12 cellular contexts compared by ENCODE assay signal in the genomic region with DNA sequence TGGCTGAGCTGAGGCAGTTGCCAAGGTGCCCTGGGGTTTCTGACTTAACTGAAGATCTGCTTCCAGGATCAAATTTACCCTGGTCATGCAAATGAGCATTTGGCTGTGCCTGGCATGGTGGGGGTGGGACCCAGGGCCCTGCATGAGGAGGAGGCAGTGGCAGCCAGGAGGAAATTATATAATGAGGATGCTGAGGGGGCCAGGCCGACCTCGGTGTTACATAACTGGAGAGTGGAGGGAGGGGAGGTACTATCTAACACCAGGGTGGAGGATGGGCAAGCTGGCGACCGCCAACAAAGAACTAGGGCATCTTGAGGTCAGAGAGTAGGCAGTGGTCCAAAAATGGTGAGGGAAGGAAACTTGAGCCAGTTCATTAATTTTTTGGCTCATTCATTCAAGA. TPM values are rescaled to one million over a fixed set of nuclear protein-coding genes. Genes with fewer than 3 reads are reported as not detected.
DNase-seq lines count a peak whose midpoint lies in the region; ATAC-seq and TF ChIP-seq lines count a peak whose summit lies in the region.
"Had no signal": no experiment of that assay in that cellular context is flagged by ENCODE, and none has a peak within 500 bp of the region (broad histone marks: within the 10 kb centered on the region; RNA-seq: fewer than 3 reads in every experiment).

No MANE protein-coding gene starts in this region.

- H3K9me3 ChIP-seq in CD8-positive, alpha-beta memory T cell (ENCODE audit: low read length), result no peaks in the 10 kb centered on the region
- H3K9me3 ChIP-seq in OCI-LY1 (ENCODE audit: low read length) (no peaks in the 10 kb centered on the region), heart right ventricle (no peaks in the 10 kb centered on the region), skeletal muscle satellite cell (replicated peaks; ENCODE audit: low read length) (no peaks in the 10 kb centered on the region), psoas muscle (no peaks in the 10 kb centered on the region)

- H3K27me3 Mint-ChIP-seq in CD8-positive, alpha-beta memory T cell, result no peaks in the 10 kb centered on the region

- WGBS in heart right ventricle, 2 donors, result 26 to 37% methylated on average over 4 of the region's 4 CpGs
- 21 to 42% (median 27%) methylated on average over 4 of the region's 4 CpGs for WGBS in psoas muscle, 3 donors

- POLR2A ChIA-PET in CD8-positive, alpha-beta memory T cell (lab: Charles Lee), result interaction anchor here (1.2 kb wide), 1 partner anchor 36 kb away, joined by 6 read pairs; no protein-coding TSS in a partner anchor

- no peaks in the 10 kb centered on the region for H3F3A ChIP-seq in OCI-LY1 (ENCODE audit: insufficient read depth, low read length)

- H3K4me1 Mint-ChIP-seq in CD8-positive, alpha-beta memory T cell, result peaks cover 44 to 61% (median 58%) of the 10 kb centered on the region in 3 donors

- H3K4me3 Mint-ChIP-seq in CD8-positive, alpha-beta memory T cell, result peak overlapping the region in 5 of 7 donors; percentile 13 to 52 (median 28)

- TF ChIP-seq CTCF in OCI-LY1 (IDR thresholded peaks at IDR 0.05; ENCODE audit: low read length) (no peak), heart right ventricle (IDR thresholded peaks at IDR 0.05) (no peak), psoas muscle (IDR thresholded peaks at IDR 0.05) (no peak)

- no peaks in the 10 kb centered on the region for H3K27me3 ChIP-seq in CD8-positive, alpha-beta memory T cell (ENCODE audit: insufficient read depth, low read length, poor library complexity, severe bottlenecking)
- no peaks in the 10 kb centered on the region for H3K27me3 ChIP-seq in OCI-LY1 (ENCODE audit: insufficient read depth, low read length)
- H3K27me3 ChIP-seq in heart right ventricle, result no peaks in the 10 kb centered on the region
- no peaks in the 10 kb centered on the region for H3K27me3 ChIP-seq in skeletal muscle satellite cell (ENCODE audit: control insufficient read depth, insufficient read depth, low read length)
- no peaks in the 10 kb centered on the region for H3K27me3 ChIP-seq in psoas muscle (ENCODE audit: insufficient read depth in 3 of 3, low read length in 2 of 3)

- no peak overlapping the region for H2AFZ ChIP-seq in OCI-LY1 (ENCODE audit: low read length)

- ATAC-seq in heart right ventricle (peak in 1 of 8 donors; percentile 20), psoas muscle (no peak)
- ATAC-seq: HCT116 had no signal

- peaks cover 0 to 89% (median 6%) of the 10 kb centered on the region in 3 donors for H3K36me3 Mint-ChIP-seq in CD8-positive, alpha-beta memory T cell

- H3K27ac Mint-ChIP-seq in CD8-positive, alpha-beta memory T cell, result peak overlapping the region; percentile 12 to 93 (median 70)

- H3K4me3 ChIP-seq in CD8-positive, alpha-beta memory T cell (ENCODE audit: low read length), result no peak overlapping the region
- H3K4me3 ChIP-seq in OCI-LY1 (ENCODE audit: low read depth, low read length, poor library complexity, severe bottlenecking) (no peak overlapping the region), heart right ventricle (no peak overlapping the region), skeletal muscle satellite cell (ENCODE audit: low read length) (no peak overlapping the region), psoas muscle (no peak overlapping the region)

- H3K79me2 ChIP-seq in OCI-LY1 (ENCODE audit: insufficient read depth, low read length), result no peaks in the 10 kb centered on the region

- H3K4me2 ChIP-seq in OCI-LY1 (ENCODE audit: low read length), result peak overlapping the region; percentile 3; the same call in 1 of the 2 replicates
- H3K4me2 ChIP-seq in skeletal muscle satellite cell (ENCODE audit: low read length), result peak overlapping the region; percentile 34

- H3K9ac ChIP-seq in OCI-LY1 (ENCODE audit: low read length), result no peak overlapping the region
- H3K9ac ChIP-seq in skeletal muscle satellite cell (ENCODE audit: low read depth, low read length), result peak overlapping the region; percentile 39

- peak in 2 of 5 donors; percentile 28 to 43 for DNase-seq in CD8-positive, alpha-beta memory T cell
- DNase-seq in heart right ventricle, result no peak
- DNase-seq in DMS79 treated with DMSO at 0.1 percent for 48 hours (lab: John Stamatoyannopoulos, UW), result no peak
- DNase-seq in psoas muscle, result no peak
- no peak for DNase-seq in RKO (ENCODE audit: low spot score)
- no peak for DNase-seq in NCI-H146 treated with DMSO at 0.1 percent for 48 hours (lab: John Stamatoyannopoulos, UW; ENCODE audit: unreplicated experiment)
- DNase-seq: activated naive CD4-positive, alpha-beta T cell; DMS79; NCI-H510A had no signal

- CTCF ChIA-PET in CD8-positive, alpha-beta memory T cell (lab: Charles Lee), result interaction anchor here (0.8 to 1.4 kb wide), 2 partner anchors 36 to 53 kb away, joined by 3 to 4 read pairs; no protein-coding TSS in a partner anchor

- H3K36me3 ChIP-seq in CD8-positive, alpha-beta memory T cell (ENCODE audit: insufficient read depth, low read length), result peaks cover 46% of the 10 kb centered on the region
- H3K36me3 ChIP-seq in OCI-LY1 (ENCODE audit: insufficient read depth, low read length) (peaks cover 26% of the 10 kb centered on the region; the same call in 1 of the 2 replicates), heart right ventricle (peaks cover 0 to 99% (median 34%) of the 10 kb centered on the region in 9 donors), skeletal muscle satellite cell (ENCODE audit: insufficient read depth, low read length) (peaks cover 66% of the 10 kb centered on the region), psoas muscle (ENCODE audit: insufficient read depth in 1 of 2, low read depth in 1 of 2) (peaks cover 0 to 31% of the 10 kb centered on the region in 2 donors)

- H4K20me1 ChIP-seq in OCI-LY1 (ENCODE audit: insufficient read depth, low read length), result no peaks in the 10 kb centered on the region

- peaks cover 32% of the 10 kb centered on the region for H3K4me1 ChIP-seq in CD8-positive, alpha-beta memory T cell (ENCODE audit: insufficient read depth, low read length)
- peaks cover 32% of the 10 kb centered on the region for H3K4me1 ChIP-seq in OCI-LY1 (ENCODE audit: insufficient read depth, low read length, severe bottlenecking)
- peaks cover 23 to 93% (median 60%) of the 10 kb centered on the region in 9 donors for H3K4me1 ChIP-seq in heart right ventricle
- H3K4me1 ChIP-seq in skeletal muscle satellite cell (ENCODE audit: control insufficient read depth, insufficient read depth, low read length), result peaks cover 50% of the 10 kb centered on the region
- peaks cover 16% of the 10 kb centered on the region for H3K4me1 ChIP-seq in psoas muscle

- intact Hi-C loops in heart right ventricle (cut with DNase I), result no loop called here
- intact Hi-C loops in psoas muscle (cut with DNase I), result no loop called here

- H3K9me3 Mint-ChIP-seq in CD8-positive, alpha-beta memory T cell, result no peaks in the 10 kb centered on the region

- no peak overlapping the region for H3K27ac ChIP-seq in CD8-positive, alpha-beta memory T cell (ENCODE audit: low read depth, low read length)
- H3K27ac ChIP-seq in OCI-LY1 (ENCODE audit: low read depth, low read length, poor library complexity, severe bottlenecking), result peak overlapping the region; percentile 70
- peak overlapping the region in 7 of 10 donors; percentile 35 to 88 (median 69) for H3K27ac ChIP-seq in heart right ventricle
- no peak overlapping the region for H3K27ac ChIP-seq in psoas muscle

- H3K9me2 ChIP-seq in OCI-LY1 (ENCODE audit: low read depth, low read length), result no peaks in the 10 kb centered on the region

RNA-seq across cellular contexts. Expression of a gene that starts 16.4 kb away (rescaled TPM):
- total RNA-seq in CD8-positive, alpha-beta memory T cell, result 10 to 100 TPM; 15.8 to 16.1 TPM
- 33.3 TPM for polyA plus RNA-seq in CD8-positive, alpha-beta memory T cell
- 10 to 100 TPM in 3 of 10 donors, 1 to 10 TPM in 7; 5.9 to 24.2 (median 9.7) TPM for total RNA-seq in heart right ventricle
- polyA plus RNA-seq in heart right ventricle, result 10 to 100 TPM in 1 of 2 donors, 1 to 10 TPM in 1; 7.2 to 10.2 TPM
- 21.6 and 22.3 TPM in 2 replicates for total RNA-seq in skeletal muscle satellite cell (2012; rRNA removed)
- 1 to 10 TPM; 5.2 to 6.7 (median 6.2) TPM for total RNA-seq in psoas muscle
- polyA plus RNA-seq in psoas muscle, result 1 to 10 TPM; 1.9 to 4.4 (median 2.9) TPM

RNA-seq across cellular contexts. Expression of a gene that starts 32.7 kb away (rescaled TPM):
- 10 to 100 TPM; 14.6 to 14.7 TPM for total RNA-seq in CD8-positive, alpha-beta memory T cell
- polyA plus RNA-seq in CD8-positive, alpha-beta memory T cell, result 0.25 TPM
- 1 to 10 TPM in 2 of 10 donors, under 1 TPM in 8; 0.22 to 2.9 (median 0.45) TPM for total RNA-seq in heart right ventricle
- 1 to 10 TPM in 1 of 2 donors, under 1 TPM in 1; 0.38 to 1.6 TPM for polyA plus RNA-seq in heart right ventricle
- total RNA-seq in skeletal muscle satellite cell (2012; rRNA removed), result 8.1 and 9.8 TPM in 2 replicates
- under 1 TPM; 0.24 to 0.52 (median 0.36) TPM for total RNA-seq in psoas muscle
- under 1 TPM; 0.34 to 0.47 (median 0.36) TPM for polyA plus RNA-seq in psoas muscle

RNA-seq across cellular contexts. Expression of a gene that starts 53.6 kb away (rescaled TPM):
- 1 to 10 TPM; 3.0 TPM for total RNA-seq in CD8-positive, alpha-beta memory T cell
- 2.4 TPM for polyA plus RNA-seq in CD8-positive, alpha-beta memory T cell
- total RNA-seq in heart right ventricle (1 to 10 TPM in 7 of 10 donors, under 1 TPM in 3; 0.70 to 1.9 (median 1.3) TPM), psoas muscle (1 to 10 TPM in 1 of 4 donors, under 1 TPM in 3; 0.46 to 1.2 (median 0.92) TPM)
- polyA plus RNA-seq in heart right ventricle (1 to 10 TPM; 1.1 to 1.9 TPM), psoas muscle (under 1 TPM; 0.18 to 0.30 (median 0.20) TPM)
- total RNA-seq in skeletal muscle satellite cell (2012; rRNA removed), result 1.3 and 2.0 TPM in 2 replicates

Comparison
In these comparisons a context has a peak if more than half of its experiments do, and no peak if none do; other contexts are left out.
1. H3K27ac ChIP-seq: peak in OCI-LY1 (single experiment) and heart right ventricle (7 of 10); none in CD8-positive, alpha-beta memory T cell (single experiment) and psoas muscle (single experiment).
2. RNA of a gene that starts 32.7 kb away (total RNA-seq): 14.6 to 14.7 TPM in CD8-positive, alpha-beta memory T cell; 0.22 to 2.9 TPM in heart right ventricle and 0.24 to 0.52 TPM in psoas muscle; every median in the first group is over 4 times any median in the second.